31 cellular contexts compared by ENCODE assay signal in the genomic region with DNA sequence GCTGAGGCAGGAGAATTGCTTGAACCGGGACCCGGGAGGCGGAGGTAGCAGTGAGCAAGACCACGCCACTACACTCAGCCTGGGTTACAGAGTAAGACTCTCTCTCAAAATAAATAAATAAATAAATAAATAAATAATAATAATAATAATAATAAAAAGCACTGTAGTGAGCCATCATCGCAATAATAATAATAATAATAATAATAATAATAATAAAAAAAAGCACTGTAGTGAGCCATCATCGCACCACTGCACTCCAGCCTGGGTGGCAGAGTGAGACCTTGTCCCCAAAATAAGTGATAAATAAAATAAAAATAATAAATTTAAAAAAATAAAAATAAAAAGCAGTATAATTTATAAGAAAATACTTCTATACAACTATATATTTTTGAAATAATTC.
"Had no signal": no experiment of that assay in that cellular context is flagged by ENCODE, and none has a peak within 500 bp of the region (broad histone marks: within the 10 kb centered on the region; RNA-seq: fewer than 3 reads in every experiment).

No MANE protein-coding gene starts in this region.

- H3K27me3 ChIP-seq: left lung, pancreas, transverse colon, upper lobe of right lung had no signal

- H3K27me3 Mint-ChIP-seq: naive thymus-derived CD8-positive, alpha-beta T cell; stimulated activated memory B cell treated with anti-CD40 and anti-IgM and Interleukin-4, amounts not matched to agents 10 μg/mL and 1 μg/mL and 100 μg/mL, for 72 hours; stimulated activated naive CD8-positive, alpha-beta T cell treated with anti-CD3 and anti-CD28 coated beads, Interleukin-15, amount 100 ng/mL, for 72 hours had no signal

- H3K9me3 ChIP-seq: left lung, lower lobe of right lung, pancreas, prostate gland, transverse colon, upper lobe of right lung had no signal

- H3K27ac Mint-ChIP-seq: naive thymus-derived CD8-positive, alpha-beta T cell; nephron; stimulated activated memory B cell treated with anti-CD40 and anti-IgM and Interleukin-4, amounts not matched to agents 10 μg/mL and 1 μg/mL and 100 μg/mL, for 72 hours; stimulated activated naive CD8-positive, alpha-beta T cell treated with anti-CD3 and anti-CD28 coated beads, Interleukin-15, amount 100 ng/mL, for 72 hours had no signal

- DNase-seq: hypothalamus; immature natural killer cell; kidney; left colon; left lung; lower lobe of right lung; mammary epithelial cell; mesenchymal stem cell; naive thymus-derived CD8-positive, alpha-beta T cell; nucleus accumbens; pancreas; posterior cingulate gyrus; retina; right cardiac atrium; stimulated activated CD4-positive, alpha-beta T cell treated with anti-CD3 and anti-CD28 coated beads, Interleukin-1b, Interleukin-23, amount 100 ng/mL, for 48 hours; stimulated activated CD4-positive, alpha-beta T cell treated with anti-CD3 and anti-CD28 coated beads, Interleukin-2, amount 100 ng/mL, for 48 hours; stimulated activated CD4-positive, alpha-beta T cell treated with anti-CD3 and anti-CD28 coated beads, Interleukin-4, amount 100 ng/mL, for 4 hours; stimulated activated CD8-positive, alpha-beta memory T cell treated with anti-CD3 and anti-CD28 coated beads, Interleukin-4, amount 100 ng/mL, for 48 hours; stimulated activated naive CD4-positive, alpha-beta T cell treated with Interleukin-2 at 50 U/mL for 16 hours; stimulated activated naive CD8-positive, alpha-beta T cell treated with anti-CD3 and anti-CD28 coated beads, Interleukin-15, amount 100 ng/mL, for 72 hours; substantia nigra; transverse colon; upper lobe of right lung had no signal

- H3K36me3 ChIP-seq: left lung, lower lobe of right lung, pancreas, prostate gland, transverse colon, upper lobe of right lung had no signal

- H3K4me3 Mint-ChIP-seq: immature natural killer cell; naive thymus-derived CD8-positive, alpha-beta T cell; nephron; neural crest cell; stimulated activated memory B cell treated with anti-CD40 and anti-IgM and Interleukin-4, amounts not matched to agents 10 μg/mL and 1 μg/mL and 100 μg/mL, for 72 hours; stimulated activated naive CD8-positive, alpha-beta T cell treated with anti-CD3 and anti-CD28 coated beads, Interleukin-15, amount 100 ng/mL, for 72 hours had no signal

- FAIRE-seq: islet of Langerhans, urothelium cell line had no signal

- H3K36me3 Mint-ChIP-seq: immature natural killer cell; stimulated activated memory B cell treated with anti-CD40 and anti-IgM and Interleukin-4, amounts not matched to agents 10 μg/mL and 1 μg/mL and 100 μg/mL, for 72 hours had no signal

- H3K4me3 ChIP-seq: left lung, lower lobe of right lung, pancreas, prostate gland, skin epidermis, transverse colon, upper lobe of right lung had no signal

- H3K4me1 Mint-ChIP-seq: neural crest cell had no signal

- ATAC-seq: left colon; left lung; lower lobe of right lung; naive thymus-derived CD8-positive, alpha-beta T cell; pancreas; right cardiac atrium; sciatic nerve; stimulated activated memory B cell treated with anti-CD40 and anti-IgM and Interleukin-4, amounts not matched to agents 10 μg/mL and 1 μg/mL and 100 μg/mL, for 72 hours; stimulated activated naive CD8-positive, alpha-beta T cell treated with anti-CD3 and anti-CD28 coated beads, Interleukin-15, amount 100 ng/mL, for 72 hours; upper lobe of right lung had no signal

- H3K9me3 Mint-ChIP-seq: immature natural killer cell; naive thymus-derived CD8-positive, alpha-beta T cell; nephron; neural crest cell; stimulated activated memory B cell treated with anti-CD40 and anti-IgM and Interleukin-4, amounts not matched to agents 10 μg/mL and 1 μg/mL and 100 μg/mL, for 72 hours; stimulated activated naive CD8-positive, alpha-beta T cell treated with anti-CD3 and anti-CD28 coated beads, Interleukin-15, amount 100 ng/mL, for 72 hours had no signal

- H3K27ac ChIP-seq: lower lobe of right lung, pancreas, prostate gland, skin epidermis, transverse colon, upper lobe of right lung had no signal
